Comparison of ENCODE assay signal across 15 cellular contexts in genomic region chr3:71107926-71108325, GRCh38.
DNase-seq lines count a peak whose midpoint lies in the region; ATAC-seq and TF ChIP-seq lines count a peak whose summit lies in the region.
"Had no signal": no experiment of that assay in that cellular context is flagged by ENCODE, and none has a peak within 500 bp of the region (broad histone marks: within the 10 kb centered on the region; RNA-seq: fewer than 3 reads in every experiment).

No MANE protein-coding gene starts in this region.

- no peaks in the 10 kb centered on the region for H3K27me3 Mint-ChIP-seq in activated naive CD4-positive, alpha-beta T cell treated with anti-CD3 and anti-CD28 coated beads, Interleukin-2, amount 50 U/mL, for 24 hours

- 8% methylated on average over 3 of the region's 3 CpGs for WGBS in right lobe of liver (ENCODE audit: insufficient coverage, low coverage, low lambda C conversion rate, missing lambda C conversion rate)
- 87% methylated on average over 3 of the region's 3 CpGs for WGBS in thymus
- no CpG with 5 or more reads among the region's 3 CpGs for WGBS in neuronal stem cell (ENCODE audit: extremely low coverage in 2 of 2, insufficient read length in 2 of 2, insufficient replicate concordance in 1 of 2), 2 donors

- no peaks in the 10 kb centered on the region for H3K9me3 Mint-ChIP-seq in activated naive CD4-positive, alpha-beta T cell treated with anti-CD3 and anti-CD28 coated beads, Interleukin-2, amount 50 U/mL, for 24 hours

- no peak overlapping the region for H3K9ac ChIP-seq in neuronal stem cell (ENCODE audit: low read depth, low read length, poor library complexity)

- H3K4me3 Mint-ChIP-seq in activated naive CD4-positive, alpha-beta T cell treated with anti-CD3 and anti-CD28 coated beads, Interleukin-2, amount 50 U/mL, for 24 hours = no peak overlapping the region

- H2BK15ac ChIP-seq in neuronal stem cell (ENCODE audit: low read length) = no peak overlapping the region

- no peak overlapping the region for H3K18ac ChIP-seq in neuronal stem cell (ENCODE audit: low read length)

- H4K8ac ChIP-seq in neuronal stem cell (ENCODE audit: low read depth, low read length) = no peak overlapping the region

- no peak overlapping the region for H3K14ac ChIP-seq in neuronal stem cell (ENCODE audit: low read length)

- no peak overlapping the region for H2AK5ac ChIP-seq in neuronal stem cell (ENCODE audit: low read depth, low read length)

- H3K4me3 ChIP-seq in right lobe of liver (no peak overlapping the region), thymus (ENCODE audit: low read length) (no peak overlapping the region), neuronal stem cell (ENCODE audit: low read length in 2 of 2) (no peak overlapping the region)

- no peaks in the 10 kb centered on the region for H3K79me1 ChIP-seq in neuronal stem cell (ENCODE audit: low read depth, low read length)

- TF ChIP-seq CTCF in right lobe of liver (IDR thresholded peaks at IDR 0.05) = no peak

- no peaks in the 10 kb centered on the region for H3K27me3 ChIP-seq in right lobe of liver
- H3K27me3 ChIP-seq in thymus (ENCODE audit: control insufficient read depth, insufficient read depth) = no peaks in the 10 kb centered on the region
- no peaks in the 10 kb centered on the region for H3K27me3 ChIP-seq in neuronal stem cell (ENCODE audit: control insufficient read depth in 3 of 3, insufficient read depth in 3 of 3, low read depth in 1 of 3, low read length in 3 of 3)

- H3K36me3 Mint-ChIP-seq in activated naive CD4-positive, alpha-beta T cell treated with anti-CD3 and anti-CD28 coated beads, Interleukin-2, amount 50 U/mL, for 24 hours = peaks cover 45% of the 10 kb centered on the region

- H3K36me3 ChIP-seq in right lobe of liver (no peaks in the 10 kb centered on the region), thymus (ENCODE audit: control insufficient read depth, insufficient read depth) (peaks cover 31% of the 10 kb centered on the region), neuronal stem cell (replicated peaks in 1 of 2; ENCODE audit: control insufficient read depth in 2 of 2, insufficient read depth in 2 of 2, low read length in 2 of 2) (peaks cover 2 to 10% of the 10 kb centered on the region in 2 donors)

- TF ChIP-seq POLR2A in right lobe of liver (IDR thresholded peaks at IDR 0.05) = no peak

- H2AFZ ChIP-seq in neuronal stem cell (ENCODE audit: low read length) = no peak overlapping the region

- peaks cover 98% of the 10 kb centered on the region for H3K4me1 Mint-ChIP-seq in activated naive CD4-positive, alpha-beta T cell treated with anti-CD3 and anti-CD28 coated beads, Interleukin-2, amount 50 U/mL, for 24 hours

- H3K4me2 ChIP-seq in neuronal stem cell (ENCODE audit: insufficient read depth, low read length, poor library complexity, severe bottlenecking) = no peak overlapping the region

- H3K27ac Mint-ChIP-seq in activated naive CD4-positive, alpha-beta T cell treated with anti-CD3 and anti-CD28 coated beads, Interleukin-2, amount 50 U/mL, for 24 hours = peak overlapping the region; percentile 96

- peak overlapping the region; percentile 44 to 58 (median 49) for H3K27ac ChIP-seq in right lobe of liver
- peak overlapping the region; percentile 6 for H3K27ac ChIP-seq in thymus (ENCODE audit: low read depth)
- H3K27ac ChIP-seq in neuronal stem cell (replicated peaks; ENCODE audit: low read length) = no peak overlapping the region

- DNase-seq in activated naive CD4-positive, alpha-beta T cell treated with Interleukin-2 at 50 U/mL for 16 hours = no peak
- DNase-seq in astrocyte of the hippocampus (ENCODE audit: low read depth, low spot score) (peak; percentile 41), right lobe of liver (no peak), NCI-H345 treated with DMSO at 0.1 percent for 48 hours (lab: John Stamatoyannopoulos, UW; ENCODE audit: unreplicated experiment) (no peak), neuronal stem cell (ENCODE audit: low spot score) (no peak)
- DNase-seq: central memory CD4-positive, alpha-beta T cell; KG1; kidney glomerular epithelial cell; NCI-H2029; occipital lobe; stimulated activated CD4-positive, alpha-beta T cell treated with anti-CD3 and anti-CD28 coated beads, Interleukin-4, amount 100 ng/mL, for 24 hours; T-helper 1 cell had no signal

- H3K4me1 ChIP-seq in right lobe of liver (peaks cover 0 to 50% (median 16%) of the 10 kb centered on the region in 4 donors), thymus (ENCODE audit: control insufficient read depth, insufficient read depth, low read length) (no peaks in the 10 kb centered on the region), neuronal stem cell (ENCODE audit: control insufficient read depth in 2 of 2, insufficient read depth in 1 of 2, low read depth in 1 of 2, low read length in 2 of 2) (peaks cover 2 to 27% of the 10 kb centered on the region in 2 donors)

- no peak overlapping the region for H3K4ac ChIP-seq in neuronal stem cell (ENCODE audit: low read length)

- H3K9me3 ChIP-seq in right lobe of liver = no peaks in the 10 kb centered on the region
- no peaks in the 10 kb centered on the region for H3K9me3 ChIP-seq in thymus (ENCODE audit: control insufficient read depth)
- H3K9me3 ChIP-seq in neuronal stem cell (replicated peaks in 1 of 2; ENCODE audit: control insufficient read depth in 2 of 2, insufficient read depth in 1 of 2, low read depth in 1 of 2, low read length in 2 of 2) = no peaks in the 10 kb centered on the region

- H2BK120ac ChIP-seq in neuronal stem cell (ENCODE audit: low read depth, low read length) = no peak overlapping the region

- H4K91ac ChIP-seq in neuronal stem cell (ENCODE audit: low read depth, low read length, poor library complexity) = no peak overlapping the region

- no peak overlapping the region for H3K23ac ChIP-seq in neuronal stem cell (ENCODE audit: low read depth, low read length, poor library complexity)

- intact Hi-C loops in right lobe of liver (cut with DNase I) = no loop called here

- no peak overlapping the region for H2BK5ac ChIP-seq in neuronal stem cell (ENCODE audit: low read length)

- ATAC-seq in right lobe of liver = peak; percentile 11 to 45 (median 27)
- no peak for ATAC-seq in HG03175 (IDR thresholded peaks at IDR 0.05; ENCODE audit: unreplicated experiment)

- H2BK12ac ChIP-seq in neuronal stem cell (ENCODE audit: low read length) = no peak overlapping the region
